Comparison of ENCODE assay signal across 16 cellular contexts in genomic region chr2:22957441-22957840, GRCh38.
DNase-seq lines count a peak whose midpoint lies in the region; ATAC-seq and TF ChIP-seq lines count a peak whose summit lies in the region.
"Had no signal": no experiment of that assay in that cellular context is flagged by ENCODE, and none has a peak within 500 bp of the region (broad histone marks: within the 10 kb centered on the region; RNA-seq: fewer than 3 reads in every experiment).

No MANE protein-coding gene starts in this region.

- H3K4me2 ChIP-seq in BLaER1 treated with 17β-estradiol and CSF1 and Interleukin-3, amounts not matched to agents 10 nM and 100 nM, result peak overlapping the region in 8 of 11 experiments; percentile 11 to 50 (median 42); a peak in 13 of 22 replicates
- H3K4me2 ChIP-seq in OCI-LY7 (ENCODE audit: low read length), result no peak overlapping the region

- no peak overlapping the region for H3K27ac Mint-ChIP-seq in effector memory CD8-positive, alpha-beta T cell
- H3K27ac Mint-ChIP-seq: B cell; CD4-positive, alpha-beta T cell had no signal

- no peaks in the 10 kb centered on the region for H3K27me3 ChIP-seq in BLaER1 treated with 17β-estradiol and CSF1 and Interleukin-3, amounts not matched to agents 10 nM and 100 nM

- intact Hi-C loops in OCI-LY7 (cut with micrococcal nuclease; ENCODE audit: unreplicated experiment), result no loop called here

- H3K9me3 ChIP-seq in BLaER1 treated with 17β-estradiol and CSF1 and Interleukin-3, amounts not matched to agents 10 nM and 100 nM (replicated peaks in 1 of 11), result no peaks in the 10 kb centered on the region; a peak in 1 of 22 replicates
- no peaks in the 10 kb centered on the region for H3K9me3 ChIP-seq in OCI-LY7 (ENCODE audit: low read length)
- H3K9me3 ChIP-seq: Caco-2 had no signal

- BruUV-seq in OCI-LY7 (replicated peaks; lab: Mats Ljungman, UMichigan), result no TSS peak

- ATAC-seq in HG03565 (IDR thresholded peaks at IDR 0.05; ENCODE audit: unreplicated experiment) (no peak), GM18511 (IDR thresholded peaks at IDR 0.05; ENCODE audit: unreplicated experiment) (no peak), GM21381 (IDR thresholded peaks at IDR 0.05; ENCODE audit: unreplicated experiment) (no peak)
- no peak for ATAC-seq in effector memory CD8-positive, alpha-beta T cell (replicated peaks)
- ATAC-seq: K562 had no signal

- CTCF ChIA-PET in OCI-LY7 (lab: Charles Lee; ENCODE audit: unreplicated experiment), result no interaction called here

- H3K9me2 ChIP-seq in OCI-LY7 (ENCODE audit: insufficient read depth, low read length), result no peaks in the 10 kb centered on the region

- H2AFZ ChIP-seq in OCI-LY7 (ENCODE audit: low read length), result no peak overlapping the region
- H2AFZ ChIP-seq: GM23248 had no signal

- H4K20me1 ChIP-seq in BLaER1 treated with 17β-estradiol and CSF1 and Interleukin-3, amounts not matched to agents 10 nM and 100 nM, result no peaks in the 10 kb centered on the region
- no peaks in the 10 kb centered on the region for H4K20me1 ChIP-seq in OCI-LY7 (ENCODE audit: insufficient read depth, low read length)

- TF ChIP-seq CTCF in OCI-LY7 (conservative IDR thresholded peaks at IDR 0.05; ENCODE audit: low read length), result no peak

- no peak overlapping the region for H3K4me3 Mint-ChIP-seq in effector memory CD8-positive, alpha-beta T cell
- H3K4me3 Mint-ChIP-seq: B cell; CD4-positive, alpha-beta T cell had no signal

- no peaks in the 10 kb centered on the region for H3K79me2 ChIP-seq in OCI-LY7 (ENCODE audit: insufficient read depth, low read depth, low read length)

- H3K27ac ChIP-seq in BLaER1 treated with 17β-estradiol and CSF1 and Interleukin-3, amounts not matched to agents 10 nM and 100 nM, result no peak overlapping the region
- no peak overlapping the region for H3K27ac ChIP-seq in OCI-LY7 (ENCODE audit: low read depth, low read length, poor library complexity, severe bottlenecking)
- H3K27ac ChIP-seq: C4-2B, GM23248 had no signal

- POLR2A ChIA-PET in OCI-LY7 (lab: Charles Lee), result no interaction called here

- no peak overlapping the region for H3K4me3 ChIP-seq in BLaER1 treated with 17β-estradiol and CSF1 and Interleukin-3, amounts not matched to agents 10 nM and 100 nM
- no peak overlapping the region for H3K4me3 ChIP-seq in OCI-LY7 (ENCODE audit: low read depth, low read length, poor library complexity, severe bottlenecking)
- H3K4me3 ChIP-seq: GM23248, K562 had no signal

- no peaks in the 10 kb centered on the region for H3K36me3 ChIP-seq in BLaER1 treated with 17β-estradiol and CSF1 and Interleukin-3, amounts not matched to agents 10 nM and 100 nM
- H3K36me3 ChIP-seq in OCI-LY7 (ENCODE audit: insufficient read depth, low read length), result no peaks in the 10 kb centered on the region

- H3K9me3 Mint-ChIP-seq in effector memory CD8-positive, alpha-beta T cell, result peaks cover 0 to 7% of the 10 kb centered on the region in 2 donors
- H3K9me3 Mint-ChIP-seq: CD4-positive, alpha-beta T cell had no signal

- H3K27me3 Mint-ChIP-seq in effector memory CD8-positive, alpha-beta T cell, result no peaks in the 10 kb centered on the region
- H3K27me3 Mint-ChIP-seq: B cell; CD4-positive, alpha-beta T cell had no signal

- peaks cover 0 to 14% (median 11%) of the 10 kb centered on the region in 10 experiments; a peak in 13 of 20 replicates for H3K4me1 ChIP-seq in BLaER1 treated with 17β-estradiol and CSF1 and Interleukin-3, amounts not matched to agents 10 nM and 100 nM
- H3K4me1 ChIP-seq in OCI-LY7 (ENCODE audit: insufficient read depth, low read length, poor library complexity, severe bottlenecking), result peaks cover 5% of the 10 kb centered on the region
- H3K4me1 ChIP-seq: Caco-2 had no signal

- no peaks in the 10 kb centered on the region for H3K36me3 Mint-ChIP-seq in effector memory CD8-positive, alpha-beta T cell (ENCODE audit: insufficient read depth)

- no peak overlapping the region for H3K9ac ChIP-seq in BLaER1 treated with 17β-estradiol and CSF1 and Interleukin-3, amounts not matched to agents 10 nM and 100 nM
- H3K9ac ChIP-seq: GM23248 had no signal

- no peaks in the 10 kb centered on the region for H3K4me1 Mint-ChIP-seq in effector memory CD8-positive, alpha-beta T cell (ENCODE audit: low read depth in 2 of 2)
- H3K4me1 Mint-ChIP-seq: B cell had no signal

- DNase-seq in NCI-H146 (lab: John Stamatoyannopoulos, UW) (peak; percentile 62), NCI-H345 treated with DMSO at 0.1 percent for 48 hours (lab: John Stamatoyannopoulos, UW; ENCODE audit: unreplicated experiment) (peak; percentile 16), OCI-LY7 (ENCODE audit: low spot score) (peak; percentile 13)
- no peak for DNase-seq in effector memory CD8-positive, alpha-beta T cell
- DNase-seq: Caco-2; CD4-positive, alpha-beta T cell; GM23248; HCEC 1CT; IMR-90 had no signal

Comparison
In these comparisons a context has a peak if more than half of its experiments do, and no peak if none do; other contexts are left out.
1. DNase-seq: peak in NCI-H146 (single experiment), NCI-H345 treated with DMSO at 0.1 percent for 48 hours (single experiment) and OCI-LY7 (single experiment); none in effector memory CD8-positive, alpha-beta T cell (0 of 3).